In the genomic region with DNA sequence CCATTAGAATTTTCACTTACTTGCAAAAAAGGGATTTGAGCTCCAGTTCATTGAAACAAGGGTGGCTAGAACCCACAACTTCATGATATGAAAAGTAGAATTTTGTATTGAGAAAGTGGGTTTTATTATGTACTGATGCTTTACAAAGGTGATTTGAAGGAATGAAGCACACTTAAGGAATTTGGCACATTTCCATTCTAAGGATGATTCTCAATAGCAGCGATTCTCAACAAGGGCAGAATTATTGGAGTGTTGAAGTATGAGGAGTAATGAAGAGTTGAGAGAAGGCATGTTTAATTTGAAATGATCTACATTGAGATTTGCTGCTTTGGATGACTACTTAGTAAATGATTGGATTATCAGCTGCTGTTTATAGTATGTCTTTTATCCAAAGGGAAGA, we compare ENCODE assay signal across 15 cellular contexts. TPM values are rescaled to one million over a fixed set of nuclear protein-coding genes. Genes with fewer than 3 reads are reported as not detected.
DNase-seq lines count a peak whose midpoint lies in the region; ATAC-seq, FAIRE-seq and TF ChIP-seq lines count a peak whose summit lies in the region.
"Had no signal": no experiment of that assay in that cellular context is flagged by ENCODE, and none has a peak within 500 bp of the region (broad histone marks: within the 10 kb centered on the region; RNA-seq: fewer than 3 reads in every experiment).

No MANE protein-coding gene starts in this region.

- CTCF ChIA-PET in K562 (lab: Yijun Ruan, JAX; ENCODE audit: low intra/inter-chr PET ratio): no interaction called here

- TF ChIP-seq RAD21 in K562 (CRISPR knock-in tag; conservative IDR thresholded peaks at IDR 0.05 in 1 of 2, IDR thresholded peaks at IDR 0.05 in 1 of 2): no peak

- POLR2A ChIA-PET in K562 (lab: Yijun Ruan, JAX): interaction anchor here (0.6 kb wide), 1 partner anchor 32 kb away, joined by 3 read pairs; no protein-coding TSS in a partner anchor

- H3K9ac ChIP-seq in K562 (ENCODE audit: insufficient read depth in 1 of 2, low read depth in 2 of 2, low read length in 2 of 2) (peak overlapping the region in 1 of 2 experiments; percentile 17; a peak in 2 of 4 replicates), keratinocyte (ENCODE audit: control insufficient read depth, extremely low read depth, insufficient read depth, low read length) (no peak overlapping the region)

- dilution Hi-C loops in keratinocyte (cut with MboI; ENCODE audit: extremely low pct_ligation_motif_present, low sequenced_read_pairs): no loop called here

- H3K36me3 ChIP-seq in K562 (ENCODE audit: control insufficient read depth, insufficient read depth, low read length) (no peaks in the 10 kb centered on the region), keratinocyte (ENCODE audit: control insufficient read depth in 2 of 2, extremely low read depth in 1 of 2, insufficient read depth in 2 of 2, low read length in 2 of 2) (no peaks in the 10 kb centered on the region)

- H3K4me3 ChIP-seq in K562 (no peak overlapping the region), keratinocyte (ENCODE audit: control insufficient read depth in 2 of 3, extremely low read depth in 1 of 3, insufficient read depth in 2 of 3, low read depth in 1 of 3, low read length in 3 of 3) (no peak overlapping the region)

- H3K4me2 ChIP-seq in K562 (ENCODE audit: insufficient read depth, low read length): peak overlapping the region; percentile 38; the same call in 1 of the 2 replicates
- H3K4me2 ChIP-seq in keratinocyte (ENCODE audit: control insufficient read depth, extremely low read depth, insufficient read depth, low read depth, low read length): no peak overlapping the region

- H2AFZ ChIP-seq in K562 (ENCODE audit: low read depth, low read length): peak overlapping the region; percentile 46; the same call in 1 of the 2 replicates
- H2AFZ ChIP-seq in keratinocyte (ENCODE audit: control insufficient read depth, low read length): no peak overlapping the region

- peaks cover 24% of the 10 kb centered on the region; the same call in 2 of the 3 replicates for H3K79me2 ChIP-seq in K562 (ENCODE audit: control insufficient read depth, insufficient read depth, low read length)
- H3K79me2 ChIP-seq in keratinocyte (ENCODE audit: control insufficient read depth, insufficient read depth, low read length): peaks cover 2% of the 10 kb centered on the region

- H4K20me1 ChIP-seq in K562 (replicated peaks; ENCODE audit: control insufficient read depth, insufficient read depth, low read length) (no peaks in the 10 kb centered on the region), keratinocyte (ENCODE audit: control insufficient read depth, extremely low read depth, insufficient read depth, low read length) (peaks cover 3% of the 10 kb centered on the region)

- H3K9me1 ChIP-seq in K562 (ENCODE audit: control insufficient read depth, insufficient read depth, low read length) (no peaks in the 10 kb centered on the region), keratinocyte (ENCODE audit: control insufficient read depth, extremely low read depth, insufficient read depth, low read length) (no peaks in the 10 kb centered on the region)

- FAIRE-seq in D721Med (lab: Jason Lieb, UNC) (peak; percentile 53), H54 (lab: Jason Lieb, UNC) (peak; percentile 15), K562 (lab: Jason Lieb, UNC) (no peak), keratinocyte (lab: Jason Lieb, UNC) (peak; percentile 59)
- FAIRE-seq: RCC 7860 had no signal

- no peak for TF ChIP-seq CTCF in D721Med (IDR thresholded peaks at IDR 0.05; ENCODE audit: insufficient read depth, missing control alignments)
- no peak for TF ChIP-seq CTCF in K562 (IDR thresholded peaks at IDR 0.05 in 2 of 3, conservative IDR thresholded peaks at IDR 0.05 in 1 of 3; ENCODE audit: insufficient read depth in 2 of 3, low read depth in 1 of 3, low read length in 3 of 3)
- TF ChIP-seq CTCF in keratinocyte (optimal IDR thresholded peaks at IDR 0.05 in 1 of 3, IDR thresholded peaks at IDR 0.05 in 1 of 3, conservative IDR thresholded peaks at IDR 0.05 in 1 of 3; ENCODE audit: extremely low read depth in 1 of 3, insufficient read depth in 2 of 3, low read length in 3 of 3): no peak

- ATAC-seq in K562 (no peak), GM21717 (IDR thresholded peaks at IDR 0.05; ENCODE audit: unreplicated experiment) (no peak), HG03520 (IDR thresholded peaks at IDR 0.05; ENCODE audit: unreplicated experiment) (no peak)

- DNase-seq in D721Med (ENCODE audit: insufficient read length, low spot score) (no peak), H54 (ENCODE audit: insufficient read length, low spot score) (no peak), K562 (ENCODE audit: extremely low read depth in 1 of 4, low spot score in 3 of 4) (no peak), keratinocyte (ENCODE audit: low read depth, low spot score) (no peak), ureter (ENCODE audit: low spot score) (no peak), GDM1 (lab: John Stamatoyannopoulos, UW) (no peak)
- DNase-seq: Calu3; CD4-positive, alpha-beta T cell; HCEC 1CT; IMR-90; NCI-H146; SIG-M5 had no signal

- H3K27ac ChIP-seq in K562 (ENCODE audit: extremely low read depth, low read depth, low read length): peak overlapping the region; percentile 47
- H3K27ac ChIP-seq in keratinocyte (ENCODE audit: control insufficient read depth, insufficient read depth, low read length): no peak overlapping the region

- no peak for TF ChIP-seq POLR2A in H54 (IDR thresholded peaks at IDR 0.05; ENCODE audit: low read depth, low read length)
- TF ChIP-seq POLR2A in K562 (conservative IDR thresholded peaks at IDR 0.05): no peak

- peaks cover 4 to 54% of the 10 kb centered on the region in 2 experiments; a peak in 4 of 5 replicates for H3K4me1 ChIP-seq in K562 (replicated peaks in 1 of 2; ENCODE audit: control insufficient read depth in 2 of 2, insufficient read depth in 2 of 2, low read length in 2 of 2)
- H3K4me1 ChIP-seq in keratinocyte (ENCODE audit: control insufficient read depth, extremely low read depth, insufficient read depth, low read length): peaks cover 3% of the 10 kb centered on the region

- H3K27me3 ChIP-seq in K562 (ENCODE audit: control insufficient read depth in 2 of 2, insufficient read depth in 2 of 2, low read length in 2 of 2) (no peaks in the 10 kb centered on the region), keratinocyte (ENCODE audit: control insufficient read depth, extremely low read depth, insufficient read depth, low read length) (no peaks in the 10 kb centered on the region)

- no TSS peak for BruUV-seq in K562 (replicated peaks; lab: Mats Ljungman, UMichigan)

- intact Hi-C loops in K562 (cut with micrococcal nuclease): loop anchor here (5.0 to 10.0 kb wide), 2 partner anchors 55 to 62 kb away; a partner anchor contains a TSS

- no peak for TF ChIP-seq EP300 in K562 (IDR thresholded peaks at IDR 0.05; ENCODE audit: low read length)

- H3K9me3 ChIP-seq in K562 (replicated peaks; ENCODE audit: control insufficient read depth, insufficient read depth, low read depth, low read length) (no peaks in the 10 kb centered on the region), keratinocyte (ENCODE audit: control insufficient read depth, low read depth, low read length) (no peaks in the 10 kb centered on the region)

- WGBS in K562 (ENCODE audit: insufficient coverage, low coverage, missing lambda C conversion rate): 40% methylated on average over 1 of the region's 1 CpG

- in situ Hi-C loops in K562 (cut with MboI): no loop called here

TF ChIP-seq in K562, 482 proteins besides CTCF, POLR2A, EP300 and RAD21 (continues in another document):
- no peak for TF ChIP-seq RFX1 (IDR thresholded peaks at IDR 0.05)
- no peak for TF ChIP-seq ELF2 (CRISPR knock-in tag; IDR thresholded peaks at IDR 0.05)
- TF ChIP-seq STAT5A (IDR thresholded peaks at IDR 0.05; ENCODE audit: borderline replicate concordance, low read length): no peak
- no peak for TF ChIP-seq ZNF224 (CRISPR knock-in tag; IDR thresholded peaks at IDR 0.05)

RNA-seq across cellular contexts. Expression of a gene that starts 54.6 kb away (rescaled TPM):
- total RNA-seq in K562 (2011; cell fraction: chromatin; rRNA removed; ENCODE audit: low replicate concordance): 2.6 and 11.8 TPM in 2 replicates
- total RNA-seq in K562 (2011; cell fraction: nucleolus; rRNA removed): 1.0 and 2.1 TPM in 2 replicates
- total RNA-seq in K562 (2011; cell fraction: nucleoplasm; rRNA removed): 5.1 and 7.2 TPM in 2 replicates
- 4.4 and 5.9 TPM in 2 replicates for total RNA-seq in K562 (2014; rRNA removed)
- total RNA-seq in K562 (2014; rRNA removed; fragmentation: Illumina TruSeq; extraction: Trizol): 6.1 and 6.6 TPM in 2 replicates
- 5.3 and 6.1 TPM in 2 replicates for total RNA-seq in K562 (2015; rRNA removed; fragmentation: Illumina TruSeq; extraction: Trizol)
- 4.4 TPM in 2 replicates for total RNA-seq in K562 (2021)
- 6.9 and 9.6 TPM in 2 replicates for polyA plus RNA-seq in K562 (2011; rRNA removed)
- polyA plus RNA-seq in K562 (2011; cell fraction: cytosol; rRNA removed): 1.4 and 4.7 TPM in 2 replicates
- polyA plus RNA-seq in K562 (2011; cell fraction: nucleus; rRNA removed): 6.6 and 16.4 TPM in 2 replicates
- 3.7 and 4.0 TPM in 2 replicates for polyA plus RNA-seq in K562 (2012)
- 5.9 and 6.7 TPM in 2 replicates for polyA plus RNA-seq in K562 (2014; fragmentation: Illumina TruSeq; extraction: Trizol)
- polyA plus RNA-seq in K562 (2014; fragmentation: Nextera tagmentation; extraction: Ambion mirVana): 1 to 10 TPM; 1.4 to 2.3 TPM
- polyA plus RNA-seq in K562 (2014; rRNA removed): 4.1 and 4.7 TPM in 2 replicates
- 10.4 and 19.9 TPM in 2 replicates for polyA minus RNA-seq in K562 (2011; rRNA and poly(A)+ RNA removed)
- polyA minus RNA-seq in K562 (2011; cell fraction: cytosol; rRNA and poly(A)+ RNA removed): 2.9 and 3.9 TPM in 2 replicates
- 6.1 and 20.2 TPM in 2 replicates for polyA minus RNA-seq in K562 (2011; cell fraction: nucleus; rRNA and poly(A)+ RNA removed)
- polyA plus RNA-seq in keratinocyte: 13.0 to 22.9 TPM (median 16.6 TPM) in 3 replicates
- 52.4 TPM for polyA plus RNA-seq in keratinocyte (2011; ENCODE audit: low read depth)
- polyA plus RNA-seq in keratinocyte (2011; cell fraction: cytosol; rRNA removed): 9.8 and 18.2 TPM in 2 replicates
- polyA plus RNA-seq in keratinocyte (2011; cell fraction: nucleus; rRNA removed): 18.6 and 29.5 TPM in 2 replicates
- polyA plus RNA-seq in keratinocyte (2012; ENCODE audit: low replicate concordance): 10.9 and 12.7 TPM in 2 replicates
- 5.3 to 24.7 TPM (median 12.7 TPM) in 3 replicates for polyA minus RNA-seq in keratinocyte
- 8.2 TPM for polyA minus RNA-seq in keratinocyte (2011; cell fraction: cytosol; rRNA and poly(A)+ RNA removed)
- polyA minus RNA-seq in keratinocyte (2011; cell fraction: nucleus; rRNA and poly(A)+ RNA removed): 12.7 and 23.3 TPM in 2 replicates
- 53.2 TPM for total RNA-seq in ureter
